Comparison of ENCODE assay signal across 8 cellular contexts in the genomic region with DNA sequence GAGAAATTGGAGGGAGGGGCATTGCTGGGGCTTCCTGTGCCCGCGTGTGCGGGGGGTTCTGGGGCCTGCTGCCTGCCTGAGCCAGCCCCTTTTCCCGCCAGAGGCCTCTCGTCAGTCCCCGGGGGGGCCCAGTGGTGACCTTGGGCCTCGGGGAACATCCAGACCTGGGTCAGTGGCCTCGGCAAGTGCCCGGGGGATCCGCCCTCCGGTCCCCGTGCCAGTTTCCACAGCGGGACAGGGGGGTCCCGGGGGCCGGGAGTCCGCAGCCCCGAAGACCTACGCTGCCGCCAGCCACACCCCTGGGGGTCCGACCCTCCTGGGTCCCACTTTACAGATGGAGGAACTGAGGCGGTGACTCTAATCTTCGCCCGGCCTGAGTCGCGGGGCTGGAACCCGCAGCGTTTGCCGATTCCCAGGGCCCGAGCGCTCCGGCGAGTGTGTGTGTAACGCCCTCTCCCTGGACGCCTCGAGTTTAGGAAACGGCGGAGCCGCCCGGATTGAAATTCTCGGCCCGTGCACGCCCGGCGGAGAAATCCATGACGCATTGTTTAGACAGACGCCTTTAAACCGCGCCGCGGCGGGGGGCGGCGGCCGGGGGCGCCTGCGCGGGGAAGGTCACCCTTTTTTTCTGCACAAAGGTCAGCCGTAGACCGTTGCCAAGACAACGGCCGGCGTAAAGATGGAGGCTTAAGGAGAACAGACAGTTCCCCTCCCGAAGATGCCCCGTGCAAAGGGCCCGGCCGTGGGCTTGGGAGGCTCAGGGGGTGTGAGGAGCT. TPM values are rescaled to one million over a fixed set of nuclear protein-coding genes. Genes with fewer than 3 reads are reported as not detected.
A peak's percentile ranks its signal among the peaks of the same experiment; 100 is the strongest.
DNase-seq lines count a peak whose midpoint lies in the region; ATAC-seq and TF ChIP-seq lines count a peak whose summit lies in the region.

No MANE protein-coding gene starts in this region.

- CTCF ChIA-PET in OCI-LY7 (lab: Charles Lee; ENCODE audit: unreplicated experiment): no interaction called here

- WGBS in suprapubic skin: 7% methylated on average over 14 of the region's 66 CpGs

- DNase-seq in AG10803 (ENCODE audit: low read depth) (peak; percentile 67), HT-29 (ENCODE audit: low spot score) (peak; percentile 19), epidermal melanocyte (ENCODE audit: insufficient read length, low spot score) (peak; percentile 60), mucosa of descending colon (peak in 2 of 3 donors; percentile 48 to 62), suprapubic skin (ENCODE audit: low spot score in 2 of 2) (peak in 1 of 2 donors; percentile 81), OCI-LY7 (ENCODE audit: low spot score) (no peak)
- DNase-seq in activated CD4-positive, alpha-beta T cell treated with anti-CD3 and anti-CD28 coated beads, Interleukin-2, amount 10 ng/mL, durations not matched to agents 24 days and 14 days: peak; percentile 64

- H3K36me3 ChIP-seq in mucosa of descending colon (ENCODE audit: low read depth) (no peaks in the 10 kb centered on the region), suprapubic skin (no peaks in the 10 kb centered on the region), OCI-LY7 (ENCODE audit: insufficient read depth, low read length) (no peaks in the 10 kb centered on the region)

- peak overlapping the region; percentile 43 for H3K4me3 Mint-ChIP-seq in activated CD4-positive, alpha-beta T cell treated with anti-CD3 and anti-CD28 coated beads, Interleukin-2, amount 10 ng/mL, durations not matched to agents 24 days and 14 days

- BruUV-seq in OCI-LY7 (replicated peaks; lab: Mats Ljungman, UMichigan): no TSS peak

- no peak overlapping the region for H2AFZ ChIP-seq in OCI-LY7 (ENCODE audit: low read length)

- no peaks in the 10 kb centered on the region for H3K4me1 Mint-ChIP-seq in activated CD4-positive, alpha-beta T cell treated with anti-CD3 and anti-CD28 coated beads, Interleukin-2, amount 10 ng/mL, durations not matched to agents 24 days and 14 days

- H3K79me2 ChIP-seq in OCI-LY7 (ENCODE audit: insufficient read depth, low read depth, low read length): no peaks in the 10 kb centered on the region

- intact Hi-C loops in activated CD4-positive, alpha-beta T cell treated with anti-CD3 and anti-CD28 coated beads, Interleukin-2, amount 10 ng/mL, durations not matched to agents 24 days and 14 days (cut with micrococcal nuclease): no loop called here
- intact Hi-C loops in mucosa of descending colon (cut with DNase I, micrococcal nuclease): no loop called here
- intact Hi-C loops in OCI-LY7 (cut with micrococcal nuclease; ENCODE audit: unreplicated experiment): no loop called here

- H3K4me3 ChIP-seq in AG10803 (ENCODE audit: low read length) (peak overlapping the region; percentile 50), mucosa of descending colon (no peak overlapping the region), suprapubic skin (peak overlapping the region; percentile 47), OCI-LY7 (ENCODE audit: low read depth, low read length, poor library complexity, severe bottlenecking) (no peak overlapping the region)

- no peaks in the 10 kb centered on the region for H3K9me2 ChIP-seq in OCI-LY7 (ENCODE audit: insufficient read depth, low read length)

- no peak for TF ChIP-seq EP300 in suprapubic skin (IDR thresholded peaks at IDR 0.05)

- peaks cover 24% of the 10 kb centered on the region for H3K27me3 ChIP-seq in suprapubic skin

- H4K20me1 ChIP-seq in OCI-LY7 (ENCODE audit: insufficient read depth, low read length): no peaks in the 10 kb centered on the region; the same call in 1 of the 2 replicates

- H3K27me3 Mint-ChIP-seq in activated CD4-positive, alpha-beta T cell treated with anti-CD3 and anti-CD28 coated beads, Interleukin-2, amount 10 ng/mL, durations not matched to agents 24 days and 14 days: peaks cover 27% of the 10 kb centered on the region

- no peaks in the 10 kb centered on the region for H3K36me3 Mint-ChIP-seq in activated CD4-positive, alpha-beta T cell treated with anti-CD3 and anti-CD28 coated beads, Interleukin-2, amount 10 ng/mL, durations not matched to agents 24 days and 14 days (ENCODE audit: low read depth)

- H3K27ac ChIP-seq in suprapubic skin (no peak overlapping the region), OCI-LY7 (ENCODE audit: low read depth, low read length, poor library complexity, severe bottlenecking) (no peak overlapping the region)

- TF ChIP-seq CTCF in AG10803 (conservative IDR thresholded peaks at IDR 0.05; ENCODE audit: low read length): no peak
- TF ChIP-seq CTCF in mucosa of descending colon (IDR thresholded peaks at IDR 0.05): no peak
- no peak for TF ChIP-seq CTCF in suprapubic skin (IDR thresholded peaks at IDR 0.05)
- TF ChIP-seq CTCF in OCI-LY7 (conservative IDR thresholded peaks at IDR 0.05; ENCODE audit: low read length): no peak

- no peaks in the 10 kb centered on the region for H3K9me3 ChIP-seq in mucosa of descending colon
- H3K9me3 ChIP-seq in suprapubic skin: no peaks in the 10 kb centered on the region
- no peaks in the 10 kb centered on the region for H3K9me3 ChIP-seq in OCI-LY7 (ENCODE audit: low read length)

- ATAC-seq in mucosa of descending colon (peak; percentile 82), GM19351 (IDR thresholded peaks at IDR 0.05; ENCODE audit: unreplicated experiment) (no peak)

- POLR2A ChIA-PET in OCI-LY7 (lab: Charles Lee): no interaction called here

- no peak for TF ChIP-seq POLR2A in suprapubic skin (IDR thresholded peaks at IDR 0.05)

- H3K4me1 ChIP-seq in mucosa of descending colon (ENCODE audit: low read depth) (peaks cover 10% of the 10 kb centered on the region), suprapubic skin (peaks cover 10% of the 10 kb centered on the region), OCI-LY7 (ENCODE audit: insufficient read depth, low read length, poor library complexity, severe bottlenecking) (peaks cover 7% of the 10 kb centered on the region)

- H3K9me3 Mint-ChIP-seq in activated CD4-positive, alpha-beta T cell treated with anti-CD3 and anti-CD28 coated beads, Interleukin-2, amount 10 ng/mL, durations not matched to agents 24 days and 14 days: no peaks in the 10 kb centered on the region

- H3K27ac Mint-ChIP-seq in activated CD4-positive, alpha-beta T cell treated with anti-CD3 and anti-CD28 coated beads, Interleukin-2, amount 10 ng/mL, durations not matched to agents 24 days and 14 days: no peak overlapping the region

- H3K4me2 ChIP-seq in OCI-LY7 (ENCODE audit: low read length): no peak overlapping the region

RNA-seq across cellular contexts. Expression of a gene that starts 39.3 kb away (rescaled TPM):
- total RNA-seq in HT-29 (2014; rRNA removed; shearing (Covaris generic)): 43.6 and 48.5 TPM in 2 replicates
- total RNA-seq in activated CD4-positive, alpha-beta T cell treated with anti-CD3 and anti-CD28 coated beads, Interleukin-2, amount 10 ng/mL, durations not matched to agents 24 days and 14 days: not detected in 2 replicates
- total RNA-seq in mucosa of descending colon: 10 to 100 TPM; 19.0 to 62.2 (median 61.7) TPM
- total RNA-seq in suprapubic skin: not detected
- total RNA-seq in OCI-LY7 (2014; rRNA removed; shearing (Covaris generic)): not detected in 2 replicates
- total RNA-seq in OCI-LY7 (2022): not detected in 2 replicates

RNA-seq across cellular contexts. Expression of a gene that starts 49.6 kb away (rescaled TPM):
- total RNA-seq in HT-29 (2014; rRNA removed; shearing (Covaris generic)): 156 and 183 TPM in 2 replicates
- 115 and 126 TPM in 2 replicates for total RNA-seq in activated CD4-positive, alpha-beta T cell treated with anti-CD3 and anti-CD28 coated beads, Interleukin-2, amount 10 ng/mL, durations not matched to agents 24 days and 14 days
- total RNA-seq in mucosa of descending colon (10 to 100 TPM; 34.2 to 40.1 (median 39.8) TPM), suprapubic skin (10 to 100 TPM; 44.3 to 72.5 (median 58.2) TPM), OCI-LY7 (2022) (79.8 and 81.5 TPM in 2 replicates)
- total RNA-seq in OCI-LY7 (2014; rRNA removed; shearing (Covaris generic)): 52.6 and 53.2 TPM in 2 replicates

RNA-seq across cellular contexts. Expression of a gene that starts 55.8 kb away (rescaled TPM):
- 72.3 and 72.7 TPM in 2 replicates for total RNA-seq in HT-29 (2014; rRNA removed; shearing (Covaris generic))
- 237 TPM in 2 replicates for total RNA-seq in activated CD4-positive, alpha-beta T cell treated with anti-CD3 and anti-CD28 coated beads, Interleukin-2, amount 10 ng/mL, durations not matched to agents 24 days and 14 days
- total RNA-seq in mucosa of descending colon (100 to 1,000 TPM; 281 to 507 (median 300) TPM), suprapubic skin (100 to 1,000 TPM; 338 to 672 (median 451) TPM), OCI-LY7 (2022) (309 and 321 TPM in 2 replicates)
- 278 and 287 TPM in 2 replicates for total RNA-seq in OCI-LY7 (2014; rRNA removed; shearing (Covaris generic))

RNA-seq across cellular contexts. Expression of a gene that starts 58.7 kb away (rescaled TPM):
- 133 and 170 TPM in 2 replicates for total RNA-seq in HT-29 (2014; rRNA removed; shearing (Covaris generic))
- 108 and 110 TPM in 2 replicates for total RNA-seq in activated CD4-positive, alpha-beta T cell treated with anti-CD3 and anti-CD28 coated beads, Interleukin-2, amount 10 ng/mL, durations not matched to agents 24 days and 14 days
- total RNA-seq in mucosa of descending colon (100 to 1,000 TPM; 118 to 160 (median 148) TPM), suprapubic skin (100 to 1,000 TPM in 2 of 4 donors, 10 to 100 TPM in 2; 66.8 to 154 (median 97.5) TPM), OCI-LY7 (2022) (147 and 148 TPM in 2 replicates)
- total RNA-seq in OCI-LY7 (2014; rRNA removed; shearing (Covaris generic)): 125 and 132 TPM in 2 replicates

Comparison
In these comparisons a context has a peak if more than half of its experiments do, and no peak if none do; other contexts are left out.
1. H3K4me3 ChIP-seq: peak in AG10803 (single experiment) and suprapubic skin (single experiment); none in mucosa of descending colon (single experiment) and OCI-LY7 (single experiment).
2. RNA of a gene that starts 39.3 kb away (total RNA-seq): 19.0 to 62.2 TPM in mucosa of descending colon and 43.6 to 48.5 TPM in HT-29; not detected in activated CD4-positive, alpha-beta T cell treated with anti-CD3 and anti-CD28 coated beads, Interleukin-2, amount 10 ng/mL, durations not matched to agents 24 days and 14 days, not detected in suprapubic skin and not detected in OCI-LY7; every median in the first group is over 10 times any median in the second.